In genomic region chr4:114694770-114695169, GRCh38 we compare ENCODE assay signal across 8 cellular contexts.
A peak's percentile ranks its signal among the peaks of the same experiment; 100 is the strongest.
DNase-seq lines count a peak whose midpoint lies in the region; ATAC-seq and TF ChIP-seq lines count a peak whose summit lies in the region.

No MANE protein-coding gene starts in this region.

- no peaks in the 10 kb centered on the region for H3K36me3 Mint-ChIP-seq in effector memory CD8-positive, alpha-beta T cell (ENCODE audit: insufficient read depth)
- H3K36me3 Mint-ChIP-seq in T-helper 2 cell treated with Interferon-gamma antibody and Interleukin-4, amounts not matched to agents 5 μg/mL and 100 μg/mL, for 36 hours (ENCODE audit: low read depth) = no peaks in the 10 kb centered on the region

- H3K27me3 Mint-ChIP-seq in effector memory CD8-positive, alpha-beta T cell = peaks cover 0 to 6% of the 10 kb centered on the region in 2 donors
- no peaks in the 10 kb centered on the region for H3K27me3 Mint-ChIP-seq in T-helper 2 cell treated with Interferon-gamma antibody and Interleukin-4, amounts not matched to agents 5 μg/mL and 100 μg/mL, for 36 hours (ENCODE audit: low read depth)

- H3K4me1 Mint-ChIP-seq in effector memory CD8-positive, alpha-beta T cell (ENCODE audit: low read depth in 2 of 2) = no peaks in the 10 kb centered on the region
- no peaks in the 10 kb centered on the region for H3K4me1 Mint-ChIP-seq in T-helper 2 cell treated with Interferon-gamma antibody and Interleukin-4, amounts not matched to agents 5 μg/mL and 100 μg/mL, for 36 hours (ENCODE audit: low read depth)

- in situ Hi-C loops in astrocyte of the spinal cord (cut with HindIII; ENCODE audit: low sequenced_read_pairs) = no loop called here

- ATAC-seq in GM18870 (IDR thresholded peaks at IDR 0.05; ENCODE audit: unreplicated experiment) (peak; percentile 41), left lobe of liver (peak; percentile 67), GM19324 (IDR thresholded peaks at IDR 0.05; ENCODE audit: low FRiP score, unreplicated experiment) (no peak)
- ATAC-seq in effector memory CD8-positive, alpha-beta T cell (replicated peaks) = no peak

- TF ChIP-seq CTCF in C4-2B (conservative IDR thresholded peaks at IDR 0.05) (peak; percentile 73), astrocyte of the spinal cord (IDR thresholded peaks at IDR 0.05; ENCODE audit: low read depth, low read length) (peak; percentile 43)

- H3K4me3 Mint-ChIP-seq in effector memory CD8-positive, alpha-beta T cell = no peak overlapping the region
- no peak overlapping the region for H3K4me3 Mint-ChIP-seq in T-helper 2 cell treated with Interferon-gamma antibody and Interleukin-4, amounts not matched to agents 5 μg/mL and 100 μg/mL, for 36 hours

- no peak overlapping the region for H3K4me3 ChIP-seq in astrocyte of the spinal cord (ENCODE audit: low read depth, low read length)

- H3K27ac Mint-ChIP-seq in effector memory CD8-positive, alpha-beta T cell = no peak overlapping the region
- no peak overlapping the region for H3K27ac Mint-ChIP-seq in T-helper 2 cell treated with Interferon-gamma antibody and Interleukin-4, amounts not matched to agents 5 μg/mL and 100 μg/mL, for 36 hours

- peak in 2 of 3 experiments; percentile 20 to 72 for DNase-seq in NCI-H1417 (lab: John Stamatoyannopoulos, UW)
- peak; percentile 48 for DNase-seq in astrocyte of the spinal cord (ENCODE audit: low read depth, low spot score)
- no peak for DNase-seq in left lobe of liver (ENCODE audit: low spot score)
- DNase-seq in effector memory CD8-positive, alpha-beta T cell = no peak
- no peak for DNase-seq in T-helper 2 cell treated with Interferon-gamma antibody and Interleukin-4, amounts not matched to agents 5 μg/mL and 100 μg/mL, for 36 hours (ENCODE audit: low spot score)

- H3K9me3 Mint-ChIP-seq in effector memory CD8-positive, alpha-beta T cell = no peaks in the 10 kb centered on the region
- H3K9me3 Mint-ChIP-seq in T-helper 2 cell treated with Interferon-gamma antibody and Interleukin-4, amounts not matched to agents 5 μg/mL and 100 μg/mL, for 36 hours = no peaks in the 10 kb centered on the region

- H3K27ac ChIP-seq in C4-2B = no peak overlapping the region

Comparison
In these comparisons a context has a peak if more than half of its experiments do, and no peak if none do; other contexts are left out.
1. ATAC-seq: peak in GM18870 (single experiment) and left lobe of liver (single experiment); none in effector memory CD8-positive, alpha-beta T cell (single experiment) and GM19324 (single experiment).
2. DNase-seq: peak in NCI-H1417 (2 of 3) and astrocyte of the spinal cord (single experiment); none in left lobe of liver (single experiment), effector memory CD8-positive, alpha-beta T cell (0 of 3) and T-helper 2 cell treated with Interferon-gamma antibody and Interleukin-4, amounts not matched to agents 5 μg/mL and 100 μg/mL, for 36 hours (single experiment).